In genomic region chr5:179549973-179550510, GRCh38 we compare ENCODE assay signal across 8 cellular contexts. TPM values are rescaled to one million over a fixed set of nuclear protein-coding genes. Genes with fewer than 3 reads are reported as not detected.
A peak's percentile ranks its signal among the peaks of the same experiment; 100 is the strongest.
DNase-seq lines count a peak whose midpoint lies in the region; ATAC-seq, FAIRE-seq and TF ChIP-seq lines count a peak whose summit lies in the region.

No MANE protein-coding gene starts in this region.

- H3K27me3 ChIP-seq in OCI-LY3 (ENCODE audit: low read depth, low read length): no peaks in the 10 kb centered on the region
- H3K27me3 ChIP-seq in astrocyte (ENCODE audit: insufficient read depth, low read length): no peaks in the 10 kb centered on the region
- no peaks in the 10 kb centered on the region for H3K27me3 ChIP-seq in iPS-18a (ENCODE audit: control insufficient read depth, insufficient read depth, low read length)
- no peaks in the 10 kb centered on the region for H3K27me3 ChIP-seq in smooth muscle cell (ENCODE audit: low read depth)

- DNase-seq in T-helper 1 cell: no peak
- DNase-seq in astrocyte (ENCODE audit: low read depth): peak; percentile 51
- DNase-seq in smooth muscle cell (lab: John Stamatoyannopoulos, UW; ENCODE audit: unreplicated experiment): no peak
- DNase-seq in NCI-H1048 (lab: John Stamatoyannopoulos, UW): no peak

- H3K4me1 Mint-ChIP-seq in T-helper 1 cell treated with Interleukin-12 subunit alpha and Interleukin-12 subunit beta and Interleukin-4 antibody, amounts not matched to agents 30 μg/mL and 1 μg/mL, for 36 hours (ENCODE audit: low read depth): peaks cover 17% of the 10 kb centered on the region
- peaks cover 15% of the 10 kb centered on the region for H3K4me1 Mint-ChIP-seq in astrocyte (ENCODE audit: low read depth, unreplicated experiment)

- no peaks in the 10 kb centered on the region for H3K27me3 Mint-ChIP-seq in T-helper 1 cell treated with Interleukin-12 subunit alpha and Interleukin-12 subunit beta and Interleukin-4 antibody, amounts not matched to agents 30 μg/mL and 1 μg/mL, for 36 hours (ENCODE audit: low read depth)
- no peaks in the 10 kb centered on the region for H3K27me3 Mint-ChIP-seq in astrocyte (ENCODE audit: low read depth, unreplicated experiment)

- no peaks in the 10 kb centered on the region for H3K9me3 Mint-ChIP-seq in T-helper 1 cell treated with Interleukin-12 subunit alpha and Interleukin-12 subunit beta and Interleukin-4 antibody, amounts not matched to agents 30 μg/mL and 1 μg/mL, for 36 hours
- H3K9me3 Mint-ChIP-seq in astrocyte (ENCODE audit: unreplicated experiment): no peaks in the 10 kb centered on the region

- H3K27ac ChIP-seq in OCI-LY3 (ENCODE audit: low read length) (peak overlapping the region; percentile 80), astrocyte (ENCODE audit: low read depth, low read length) (peak overlapping the region; percentile 91), iPS-18a (ENCODE audit: low read length) (peak overlapping the region; percentile 38), smooth muscle cell (ENCODE audit: low read depth) (peak overlapping the region; percentile 98)

- H3K4me1 ChIP-seq in OCI-LY3 (ENCODE audit: low read length): peaks cover 17% of the 10 kb centered on the region
- peaks cover 19% of the 10 kb centered on the region for H3K4me1 ChIP-seq in astrocyte (ENCODE audit: insufficient read depth, low read length)
- H3K4me1 ChIP-seq in iPS-18a (ENCODE audit: control insufficient read depth, low read depth, low read length): peaks cover 7% of the 10 kb centered on the region
- peaks cover 11% of the 10 kb centered on the region for H3K4me1 ChIP-seq in smooth muscle cell (ENCODE audit: low read depth)

- peak overlapping the region; percentile 99 for H3K27ac Mint-ChIP-seq in T-helper 1 cell treated with Interleukin-12 subunit alpha and Interleukin-12 subunit beta and Interleukin-4 antibody, amounts not matched to agents 30 μg/mL and 1 μg/mL, for 36 hours
- peak overlapping the region; percentile 95 for H3K27ac Mint-ChIP-seq in astrocyte (ENCODE audit: unreplicated experiment)

- H3K79me2 ChIP-seq in OCI-LY3 (ENCODE audit: low read length) (peaks cover 42% of the 10 kb centered on the region), astrocyte (ENCODE audit: insufficient read depth, low read length) (peaks cover 40% of the 10 kb centered on the region), smooth muscle cell (ENCODE audit: low read depth) (peaks cover 20% of the 10 kb centered on the region)

- WGBS in smooth muscle cell (ENCODE audit: low lambda C conversion rate): 4% methylated on average over 25 of the region's 26 CpGs

- ATAC-seq in HG02970 (IDR thresholded peaks at IDR 0.05; ENCODE audit: low FRiP score, unreplicated experiment): peak; percentile 12

- no peaks in the 10 kb centered on the region for H4K20me1 ChIP-seq in OCI-LY3 (ENCODE audit: insufficient read depth, low read length)
- H4K20me1 ChIP-seq in astrocyte (ENCODE audit: insufficient read depth, low read length): peaks cover 6% of the 10 kb centered on the region
- no peaks in the 10 kb centered on the region for H4K20me1 ChIP-seq in smooth muscle cell (ENCODE audit: low read depth)

- H3K36me3 ChIP-seq in OCI-LY3 (replicated peaks; ENCODE audit: low read depth, low read length) (peaks cover 5% of the 10 kb centered on the region), astrocyte (ENCODE audit: insufficient read depth, low read length) (no peaks in the 10 kb centered on the region), iPS-18a (ENCODE audit: control insufficient read depth, low read depth, low read length) (no peaks in the 10 kb centered on the region), smooth muscle cell (ENCODE audit: low read depth) (no peaks in the 10 kb centered on the region)

- peak overlapping the region; percentile 85 for H3K4me2 ChIP-seq in OCI-LY3 (ENCODE audit: low read length)
- H3K4me2 ChIP-seq in astrocyte (ENCODE audit: low read length): peak overlapping the region; percentile 89
- H3K4me2 ChIP-seq in smooth muscle cell: peak overlapping the region; percentile 95

- 0 out of 2 replicates have a peak overlapping the region, but pooled peaks have one; percentile 50 for H2AFZ ChIP-seq in OCI-LY3 (ENCODE audit: low read depth, low read length)
- H2AFZ ChIP-seq in astrocyte (ENCODE audit: low read depth, low read length): peak overlapping the region; percentile 81
- peak overlapping the region; percentile 99 for H2AFZ ChIP-seq in smooth muscle cell (ENCODE audit: low read depth)

- H3K4me3 ChIP-seq in OCI-LY3 (ENCODE audit: low read length): peak overlapping the region; percentile 88
- H3K4me3 ChIP-seq in astrocyte (ENCODE audit: insufficient read depth, low read depth, low read length): peak overlapping the region; percentile 85
- peak overlapping the region; percentile 87 for H3K4me3 ChIP-seq in iPS-18a (ENCODE audit: low read length)
- peak overlapping the region; percentile 96 for H3K4me3 ChIP-seq in smooth muscle cell

- peak overlapping the region; percentile 96 for H3K4me3 Mint-ChIP-seq in T-helper 1 cell treated with Interleukin-12 subunit alpha and Interleukin-12 subunit beta and Interleukin-4 antibody, amounts not matched to agents 30 μg/mL and 1 μg/mL, for 36 hours
- peak overlapping the region; percentile 91 for H3K4me3 Mint-ChIP-seq in astrocyte (ENCODE audit: unreplicated experiment)

- H3K9ac ChIP-seq in OCI-LY3 (ENCODE audit: low read length): peak overlapping the region; percentile 82
- peak overlapping the region; percentile 86 for H3K9ac ChIP-seq in astrocyte (ENCODE audit: low read length)
- peak overlapping the region; percentile 89 for H3K9ac ChIP-seq in iPS-18a (ENCODE audit: low read length)
- peak overlapping the region; percentile 95 for H3K9ac ChIP-seq in smooth muscle cell (ENCODE audit: low read depth)

- FAIRE-seq in astrocyte (lab: Jason Lieb, UNC): no peak

- H3F3A ChIP-seq in smooth muscle cell (ENCODE audit: low read depth): peaks cover 18% of the 10 kb centered on the region

- H3K36me3 Mint-ChIP-seq in T-helper 1 cell treated with Interleukin-12 subunit alpha and Interleukin-12 subunit beta and Interleukin-4 antibody, amounts not matched to agents 30 μg/mL and 1 μg/mL, for 36 hours (ENCODE audit: low read depth): peaks cover 11% of the 10 kb centered on the region
- H3K36me3 Mint-ChIP-seq in astrocyte (ENCODE audit: low read depth, unreplicated experiment): no peaks in the 10 kb centered on the region

- no peak for TF ChIP-seq CTCF in OCI-LY3 (IDR thresholded peaks at IDR 0.05; ENCODE audit: low read depth, low read length)
- no peak for TF ChIP-seq CTCF in astrocyte (IDR thresholded peaks at IDR 0.05; ENCODE audit: insufficient read depth, low read depth, low read length)
- TF ChIP-seq CTCF in smooth muscle cell (IDR thresholded peaks at IDR 0.05; ENCODE audit: borderline replicate concordance, insufficient read depth, poor library complexity, severe bottlenecking): no peak

- H3K9me3 ChIP-seq in OCI-LY3 (ENCODE audit: insufficient read depth, low read length): no peaks in the 10 kb centered on the region
- no peaks in the 10 kb centered on the region for H3K9me3 ChIP-seq in astrocyte (ENCODE audit: insufficient read depth, low read depth, low read length)
- H3K9me3 ChIP-seq in iPS-18a (ENCODE audit: control insufficient read depth, low read depth, low read length): no peaks in the 10 kb centered on the region
- no peaks in the 10 kb centered on the region for H3K9me3 ChIP-seq in smooth muscle cell (replicated peaks; ENCODE audit: low read depth)

RNA-seq across cellular contexts. Expression of gene RUFY1, which starts 0.3 kb away (rescaled TPM):
- total RNA-seq in astrocyte (26.3 and 34.1 TPM in 2 replicates), smooth muscle cell (26.4 and 41.6 TPM in 2 replicates)
- 23.8 and 30.3 TPM in 2 replicates for polyA plus RNA-seq in smooth muscle cell

Comparison
In these comparisons a context has a peak if more than half of its experiments do, and no peak if none do; other contexts are left out.
1. H3K27ac ChIP-seq: peak in every context shown above with its lines; median percentile 98 in smooth muscle cell; 91 in astrocyte; 80 in OCI-LY3; 38 in iPS-18a.